In the genomic region with DNA sequence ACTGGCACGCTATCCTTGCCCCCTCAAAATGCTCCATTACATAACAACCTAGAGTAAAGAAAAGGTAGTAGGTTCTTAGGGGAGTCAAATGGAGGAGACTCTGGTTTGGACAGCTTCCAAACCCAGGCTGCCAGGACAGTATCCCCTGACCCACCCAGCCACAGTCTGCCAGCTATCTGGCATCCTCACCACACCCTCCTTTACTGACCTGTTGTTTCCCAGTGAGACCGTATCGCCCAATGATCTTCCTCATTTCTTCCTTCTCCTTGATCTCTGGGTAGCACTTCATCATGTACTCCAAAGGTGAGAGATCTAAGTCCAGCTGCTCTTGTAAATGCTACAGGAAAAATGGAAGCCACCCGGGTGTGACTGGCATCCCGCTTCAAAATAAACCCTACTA, we compare ENCODE assay signal across 8 cellular contexts. TPM values are rescaled to one million over a fixed set of nuclear protein-coding genes. Genes with fewer than 3 reads are reported as not detected.
"Had no signal": no experiment of that assay in that cellular context is flagged by ENCODE, and none has a peak within 500 bp of the region (broad histone marks: within the 10 kb centered on the region; RNA-seq: fewer than 3 reads in every experiment).

No MANE protein-coding gene starts in this region.

- DNase-seq: H9, HCEC 1CT had no signal

- H3K27ac ChIP-seq: HL-60 had no signal

- H3K9me3 Mint-ChIP-seq: GM23338, H9, IgD-negative memory B cell had no signal

- H3K4me3 Mint-ChIP-seq: GM23338, H9, IgD-negative memory B cell had no signal

- ATAC-seq: GM23338, HepG2 had no signal

- H3K4me3 ChIP-seq: GM23338 had no signal

- H3K27me3 Mint-ChIP-seq: IgD-negative memory B cell had no signal

- H3K27ac Mint-ChIP-seq: GM23338, H9, IgD-negative memory B cell had no signal

RNA-seq across cellular contexts. Expression of a gene that starts 5.1 kb away (rescaled TPM):
- total RNA-seq: GM23338, H1, H9, HepG2, HT1080 had no signal
- polyA plus RNA-seq: GM23338, H1, HepG2, IgD-negative memory B cell had no signal

RNA-seq across cellular contexts. Expression of a gene that starts 28.3 kb away (rescaled TPM):
- total RNA-seq: GM23338, H1, H9, HepG2, HT1080 had no signal
- polyA plus RNA-seq: GM23338, H1, HepG2, IgD-negative memory B cell had no signal
